In genomic region chr10:61907587-61907986, GRCh38 we compare ENCODE assay signal across 27 cellular contexts.
"Had no signal": no experiment of that assay in that cellular context is flagged by ENCODE, and none has a peak within 500 bp of the region (broad histone marks: within the 10 kb centered on the region; RNA-seq: fewer than 3 reads in every experiment).

No MANE protein-coding gene starts in this region.

- H3K9me3 ChIP-seq: gastroesophageal sphincter, left ventricle myocardium inferior, stomach, tibial nerve had no signal

- H3K9me3 Mint-ChIP-seq: activated naive CD4-positive, alpha-beta T cell treated with anti-CD3 and anti-CD28 coated beads for 36 hours; activated naive CD8-positive, alpha-beta T cell treated with anti-CD3 and anti-CD28 coated beads, Interleukin-2, amount 10 ng/mL, durations not matched to agents 7 days and 5 days; activated T-helper 1 cell treated with anti-CD3 and anti-CD28 coated beads, Interleukin-12 subunit alpha, Interleukin-12 subunit beta, Interleukin-2, Interleukin-4 antibody, amounts not matched to agents 30 ng/mL and 10 ng/mL and 1 ng/mL, durations not matched to agents 14 hours and 24 hours and 36 hours; effector memory CD8-positive, alpha-beta T cell; nephron had no signal

- H3K27ac ChIP-seq: brain microvascular endothelial cell, gastroesophageal sphincter, hepatocyte, left ventricle myocardium inferior, VCaP had no signal

- DNase-seq: activated CD4-positive, alpha-beta T cell treated with anti-CD3 and anti-CD28 coated beads for 4 hours; activated CD4-positive, alpha-beta T cell treated with anti-CD3 and anti-CD28 coated beads, Interleukin-2, amount 50 U/mL, for 4 hours; activated effector memory CD4-positive, alpha-beta T cell treated with anti-CD3 and anti-CD28 coated beads, Interleukin-2, amount 50 U/mL, for 16 hours; activated naive CD4-positive, alpha-beta T cell treated with anti-CD3 and anti-CD28 coated beads for 36 hours; activated naive CD8-positive, alpha-beta T cell treated with anti-CD3 and anti-CD28 coated beads, Interleukin-2, amount 10 ng/mL, durations not matched to agents 7 days and 5 days; activated T-cell treated with anti-CD3 and anti-CD28 coated beads, Interleukin-2, amount 50 U/mL, for 1 hour; brain microvascular endothelial cell; cortex of kidney; effector memory CD8-positive, alpha-beta T cell; erythroblast; islet precursor cell; left ventricle myocardium inferior; posterior cingulate gyrus; small intestine; stimulated activated CD4-positive, alpha-beta T cell treated with anti-CD3 and anti-CD28 coated beads, Interleukin-1b, Interleukin-23, amount 100 ng/mL, for 48 hours; stimulated activated CD4-positive, alpha-beta T cell treated with anti-CD3 and anti-CD28 coated beads, Interleukin-4, amount 100 ng/mL, for 4 hours; stimulated activated CD8-positive, alpha-beta memory T cell treated with anti-CD3 and anti-CD28 coated beads, Interleukin-4, amount 100 ng/mL, for 48 hours; stimulated activated naive B cell treated with anti-CD40 and anti-IgM and Interleukin-4, amounts not matched to agents 10 μg/mL and 1 μg/mL and 100 μg/mL, for 72 hours; stomach; T-helper 9 cell had no signal

- ATAC-seq: effector memory CD8-positive, alpha-beta T cell; gastroesophageal sphincter; sciatic nerve; stimulated activated naive B cell treated with anti-CD40 and anti-IgM and Interleukin-4, amounts not matched to agents 10 μg/mL and 1 μg/mL and 100 μg/mL, for 72 hours had no signal

- H3K27ac Mint-ChIP-seq: activated naive CD8-positive, alpha-beta T cell treated with anti-CD3 and anti-CD28 coated beads, Interleukin-2, amount 10 ng/mL, durations not matched to agents 7 days and 5 days; effector memory CD8-positive, alpha-beta T cell; nephron had no signal

- H3K27me3 ChIP-seq: brain microvascular endothelial cell, gastroesophageal sphincter, hepatocyte, stomach, tibial nerve had no signal

- H3K4me3 ChIP-seq: gastroesophageal sphincter, hepatocyte, left ventricle myocardium inferior, stomach, tibial nerve had no signal

- H3K36me3 ChIP-seq: brain microvascular endothelial cell, gastroesophageal sphincter, left ventricle myocardium inferior, stomach, tibial nerve had no signal

- H2AFZ ChIP-seq: hepatocyte had no signal

- H3K27me3 Mint-ChIP-seq: activated naive CD8-positive, alpha-beta T cell treated with anti-CD3 and anti-CD28 coated beads, Interleukin-2, amount 10 ng/mL, durations not matched to agents 7 days and 5 days; effector memory CD8-positive, alpha-beta T cell; stimulated activated naive B cell treated with anti-CD40 and anti-IgM and Interleukin-4, amounts not matched to agents 10 μg/mL and 1 μg/mL and 100 μg/mL, for 72 hours had no signal

- H3K4me3 Mint-ChIP-seq: activated naive CD4-positive, alpha-beta T cell treated with anti-CD3 and anti-CD28 coated beads for 36 hours; activated naive CD8-positive, alpha-beta T cell treated with anti-CD3 and anti-CD28 coated beads, Interleukin-2, amount 10 ng/mL, durations not matched to agents 7 days and 5 days; activated T-helper 1 cell treated with anti-CD3 and anti-CD28 coated beads, Interleukin-12 subunit alpha, Interleukin-12 subunit beta, Interleukin-2, Interleukin-4 antibody, amounts not matched to agents 30 ng/mL and 10 ng/mL and 1 ng/mL, durations not matched to agents 14 hours and 24 hours and 36 hours; effector memory CD8-positive, alpha-beta T cell; nephron; stimulated activated naive B cell treated with anti-CD40 and anti-IgM and Interleukin-4, amounts not matched to agents 10 μg/mL and 1 μg/mL and 100 μg/mL, for 72 hours had no signal
